8 cellular contexts compared by ENCODE assay signal in genomic region chr4:55346851-55347255, GRCh38. TPM values are rescaled to one million over a fixed set of nuclear protein-coding genes. Genes with fewer than 3 reads are reported as not detected.
DNase-seq lines count a peak whose midpoint lies in the region; ATAC-seq and TF ChIP-seq lines count a peak whose summit lies in the region.

No MANE protein-coding gene starts in this region.

- no peak for TF ChIP-seq POLR2A in lower leg skin (IDR thresholded peaks at IDR 0.05)

- peaks cover 35% of the 10 kb centered on the region for H3K4me1 ChIP-seq in ACC112 (ENCODE audit: control insufficient read depth, insufficient read depth, low read length, unreplicated experiment)
- H3K4me1 ChIP-seq in HEK293 (ENCODE audit: control insufficient read depth, insufficient read depth, low read length), result no peaks in the 10 kb centered on the region
- H3K4me1 ChIP-seq in upper lobe of right lung, result peaks cover 19% of the 10 kb centered on the region

- peaks cover 30% of the 10 kb centered on the region for H3K79me2 ChIP-seq in ACC112 (ENCODE audit: control insufficient read depth, insufficient read depth, low read length, unreplicated experiment)

- 21 to 24% methylated on average over 16 of the region's 16 CpGs for WGBS in lower leg skin, 2 donors

- H3K9me3 ChIP-seq in HEK293 (ENCODE audit: control insufficient read depth, insufficient read depth, low read depth, low read length), result no peaks in the 10 kb centered on the region
- no peaks in the 10 kb centered on the region for H3K9me3 ChIP-seq in upper lobe of right lung

- intact Hi-C loops in lower leg skin (cut with DNase I; ENCODE audit: low total_unique reads) (no loop called here), upper lobe of right lung (cut with DNase I) (no loop called here)

- CTCF ChIA-PET in HEK293 (lab: Yijun Ruan, JAX), result interaction anchor here (0.6 to 2.5 kb wide), 7 partner anchors 15 to 376 kb away, joined by 3 to 8 read pairs (median 3); no protein-coding TSS in a partner anchor

- 0 out of 2 replicates have a peak, but pooled peaks cover 3% of the 10 kb centered on the region for H3K36me3 ChIP-seq in ACC112 (ENCODE audit: insufficient read depth, low read length)
- H3K36me3 ChIP-seq in HEK293 (ENCODE audit: control insufficient read depth in 2 of 2, insufficient read depth in 1 of 2, low read length in 2 of 2), result peaks cover 0 to 5% of the 10 kb centered on the region in 2 experiments; a peak in 1 of 3 replicates
- no peaks in the 10 kb centered on the region for H3K36me3 ChIP-seq in upper lobe of right lung

- TF ChIP-seq CTCF in HEK293 (tag by site-specific recombination; IDR thresholded peaks at IDR 0.05) (no peak), astrocyte of the spinal cord (IDR thresholded peaks at IDR 0.05; ENCODE audit: low read depth, low read length) (no peak), lower leg skin (IDR thresholded peaks at IDR 0.05) (no peak), upper lobe of right lung (IDR thresholded peaks at IDR 0.05) (no peak)

- peak overlapping the region; percentile 81 for H2AFZ ChIP-seq in ACC112 (ENCODE audit: low read length, unreplicated experiment)

- POLR2A ChIA-PET in HEK293 (lab: Yijun Ruan, JAX), result interaction anchor here (1.7 kb wide), 1 partner anchor 48 kb away, joined by 8 read pairs; the partner anchor contains the start of gene TMEM165

- H3K4me3 ChIP-seq in ACC112 (ENCODE audit: low read depth, low read length), result peak overlapping the region; percentile 95
- peak overlapping the region; percentile 70 for H3K4me3 ChIP-seq in HEK293 (ENCODE audit: low read depth, low read length)
- H3K4me3 ChIP-seq in astrocyte of the spinal cord (ENCODE audit: low read depth, low read length), result peak overlapping the region; percentile 58
- peak overlapping the region; percentile 39 for H3K4me3 ChIP-seq in lower leg skin (ENCODE audit: low read depth, poor library complexity, severe bottlenecking)
- peak overlapping the region; percentile 77 for H3K4me3 ChIP-seq in upper lobe of right lung

- no peak for ATAC-seq in upper lobe of right lung
- ATAC-seq in GM18858 (IDR thresholded peaks at IDR 0.05; ENCODE audit: unreplicated experiment), result no peak

- no peaks in the 10 kb centered on the region for H3K27me3 ChIP-seq in ACC112 (ENCODE audit: insufficient read depth, low read length)
- no peaks in the 10 kb centered on the region for H3K27me3 ChIP-seq in upper lobe of right lung

- peak overlapping the region; percentile 73 for H3K27ac ChIP-seq in ACC112 (ENCODE audit: low read depth, low read length)
- peak overlapping the region; percentile 76; the same call in 1 of the 2 replicates for H3K27ac ChIP-seq in HEK293 (ENCODE audit: extremely low read depth, low read depth, low read length)
- peak overlapping the region; percentile 93 for H3K27ac ChIP-seq in upper lobe of right lung

- DNase-seq in astrocyte of the spinal cord (ENCODE audit: low read depth, low spot score), result no peak
- no peak for DNase-seq in lower leg skin (ENCODE audit: low spot score in 2 of 2)
- no peak for DNase-seq in upper lobe of right lung
- DNase-seq in NCI-H446 treated with DMSO at 0.1 percent for 48 hours (lab: John Stamatoyannopoulos, UW), result no peak
- no peak for DNase-seq in hippocampal formation (lab: John Stamatoyannopoulos, UW)

- in situ Hi-C loops in astrocyte of the spinal cord (cut with HindIII; ENCODE audit: low sequenced_read_pairs), result no loop called here

TF ChIP-seq in HEK293, 187 proteins besides CTCF, POLR2A, EP300 and RAD21:
- TF ChIP-seq ZNF202 (tag by site-specific recombination; IDR thresholded peaks at IDR 0.05; ENCODE audit: borderline replicate concordance) (no peak), ZNF335 (tag by site-specific recombination; conservative IDR thresholded peaks at IDR 0.05) (peak; percentile 16; the same call in 1 of the 2 replicates)

RNA-seq across cellular contexts. Expression of gene SRD5A3, which starts 0.8 kb away (rescaled TPM):
- 10 to 100 TPM in 2 of 4 donors, 1 to 10 TPM in 2; 6.9 to 21.7 (median 9.3) TPM for total RNA-seq in lower leg skin
- 19.6 TPM for total RNA-seq in upper lobe of right lung

RNA-seq across cellular contexts. Expression of gene TMEM165, which starts 48.9 kb away (rescaled TPM):
- 100 to 1,000 TPM in 1 of 4 donors, 10 to 100 TPM in 3; 84.1 to 149 (median 91.4) TPM for total RNA-seq in lower leg skin
- 141 TPM for total RNA-seq in upper lobe of right lung

Comparison
In these comparisons a context has a peak if more than half of its experiments do, and no peak if none do; other contexts are left out.
1. H3K4me3 ChIP-seq: peak in every context shown above with its lines; median percentile 95 in ACC112; 77 in upper lobe of right lung; 70 in HEK293; 58 in astrocyte of the spinal cord; 39 in lower leg skin.